In genomic region chr19:41356984-41357739, GRCh38 we compare ENCODE assay signal across 13 cellular contexts. TPM values are rescaled to one million over a fixed set of nuclear protein-coding genes. Genes with fewer than 3 reads are reported as not detected.
DNase-seq lines count a peak whose midpoint lies in the region; ATAC-seq and TF ChIP-seq lines count a peak whose summit lies in the region.
"Had no signal": no experiment of that assay in that cellular context is flagged by ENCODE, and none has a peak within 500 bp of the region (broad histone marks: within the 10 kb centered on the region; RNA-seq: fewer than 3 reads in every experiment).

No MANE protein-coding gene starts in this region.

- POLR2A ChIA-PET in activated CD4-positive, alpha-beta memory T cell treated with anti-CD3 and anti-CD28 coated beads for 36 hours (lab: Charles Lee): interaction anchor here (0.6 to 1.4 kb wide), 3 partner anchors 9 to 42 kb away, joined by 3 to 4 read pairs (median 4); no protein-coding TSS in a partner anchor

- H3K27me3 ChIP-seq in left ventricle myocardium inferior (ENCODE audit: low read depth) (peaks cover 10% of the 10 kb centered on the region), heart right ventricle (peaks cover 0 to 5% (median 0%) of the 10 kb centered on the region in 7 donors), thymus (ENCODE audit: control insufficient read depth, insufficient read depth) (no peaks in the 10 kb centered on the region), right cardiac atrium (ENCODE audit: control insufficient read depth, insufficient read depth) (no peaks in the 10 kb centered on the region)
- H3K27me3 ChIP-seq: vagina had no signal

- CTCF ChIA-PET in activated CD4-positive, alpha-beta memory T cell treated with anti-CD3 and anti-CD28 coated beads for 36 hours (lab: Charles Lee): interaction anchor here (1.2 kb wide), 1 partner anchor 30 kb away, joined by 3 read pairs; no protein-coding TSS in a partner anchor

- ATAC-seq in heart right ventricle (no peak), HG02973 (IDR thresholded peaks at IDR 0.05; ENCODE audit: unreplicated experiment) (no peak), right cardiac atrium (no peak)
- ATAC-seq: Panc1 had no signal

- H3K27ac ChIP-seq in left ventricle myocardium inferior (replicated peaks) (peak overlapping the region; percentile 27), heart right ventricle (peak overlapping the region in 1 of 10 donors; percentile 49), thymus (ENCODE audit: low read depth) (peak overlapping the region; percentile 84), right cardiac atrium (ENCODE audit: low read length) (no peak overlapping the region)
- H3K27ac ChIP-seq: vagina had no signal

- no peaks in the 10 kb centered on the region for H3K9me3 ChIP-seq in left ventricle myocardium inferior (replicated peaks)
- no peaks in the 10 kb centered on the region for H3K9me3 ChIP-seq in heart right ventricle
- no peaks in the 10 kb centered on the region for H3K9me3 ChIP-seq in thymus (ENCODE audit: control insufficient read depth)
- no peaks in the 10 kb centered on the region for H3K9me3 ChIP-seq in right cardiac atrium (ENCODE audit: control insufficient read depth, low read length)
- H3K9me3 ChIP-seq: vagina had no signal

- WGBS in heart right ventricle, 2 donors: 81 to 83% methylated on average over 11 of the region's 11 CpGs
- 64% methylated on average over 11 of the region's 11 CpGs for WGBS in thymus
- 71% methylated on average over 11 of the region's 11 CpGs for WGBS in right cardiac atrium

- no peaks in the 10 kb centered on the region for H3K36me3 ChIP-seq in left ventricle myocardium inferior
- peaks cover 0 to 6% (median 0%) of the 10 kb centered on the region in 9 donors for H3K36me3 ChIP-seq in heart right ventricle
- peaks cover 12% of the 10 kb centered on the region for H3K36me3 ChIP-seq in thymus (ENCODE audit: control insufficient read depth, insufficient read depth)
- H3K36me3 ChIP-seq: vagina had no signal

- no peak overlapping the region for H3K4me3 ChIP-seq in left ventricle myocardium inferior
- no peak overlapping the region for H3K4me3 ChIP-seq in heart right ventricle
- H3K4me3 ChIP-seq in thymus (ENCODE audit: low read length): no peak overlapping the region
- no peak overlapping the region for H3K4me3 ChIP-seq in right cardiac atrium (ENCODE audit: low read length)
- H3K4me3 ChIP-seq: vagina had no signal

- DNase-seq in left ventricle myocardium inferior (no peak), heart right ventricle (no peak), immature natural killer cell (no peak), GM19240 (ENCODE audit: insufficient read length, low spot score) (no peak), right cardiac atrium (no peak)
- DNase-seq in activated CD4-positive, alpha-beta memory T cell treated with anti-CD3 and anti-CD28 coated beads for 36 hours: peak; percentile 60
- DNase-seq: HCEC 1CT, NCI-H1105, NCI-H446 had no signal

- H3K27me3 Mint-ChIP-seq in activated CD4-positive, alpha-beta memory T cell treated with anti-CD3 and anti-CD28 coated beads for 36 hours: no peaks in the 10 kb centered on the region
- H3K27me3 Mint-ChIP-seq in immature natural killer cell (ENCODE audit: low read depth in 3 of 3): peaks cover 16 to 32% (median 19%) of the 10 kb centered on the region in 3 donors

- H3K4me1 Mint-ChIP-seq in activated CD4-positive, alpha-beta memory T cell treated with anti-CD3 and anti-CD28 coated beads for 36 hours (ENCODE audit: low read depth): peaks cover 40% of the 10 kb centered on the region
- H3K4me1 Mint-ChIP-seq in immature natural killer cell: peaks cover 34 to 42% of the 10 kb centered on the region in 2 donors

- peaks cover 6% of the 10 kb centered on the region for H3K36me3 Mint-ChIP-seq in activated CD4-positive, alpha-beta memory T cell treated with anti-CD3 and anti-CD28 coated beads for 36 hours
- no peaks in the 10 kb centered on the region for H3K36me3 Mint-ChIP-seq in immature natural killer cell

- H3K27ac Mint-ChIP-seq in activated CD4-positive, alpha-beta memory T cell treated with anti-CD3 and anti-CD28 coated beads for 36 hours: peak overlapping the region; percentile 86
- H3K27ac Mint-ChIP-seq in immature natural killer cell: peak overlapping the region in 4 of 6 donors; percentile 36 to 88 (median 48)

- no peaks in the 10 kb centered on the region for H3K9me3 Mint-ChIP-seq in activated CD4-positive, alpha-beta memory T cell treated with anti-CD3 and anti-CD28 coated beads for 36 hours
- peaks cover 0 to 2% (median 0%) of the 10 kb centered on the region in 6 donors for H3K9me3 Mint-ChIP-seq in immature natural killer cell

- H3K4me1 ChIP-seq in left ventricle myocardium inferior (peaks cover 41% of the 10 kb centered on the region), heart right ventricle (peaks cover 0 to 47% (median 20%) of the 10 kb centered on the region in 9 donors), thymus (ENCODE audit: control insufficient read depth, insufficient read depth, low read length) (peaks cover 6% of the 10 kb centered on the region), right cardiac atrium (ENCODE audit: control insufficient read depth, insufficient read depth, low read length) (no peaks in the 10 kb centered on the region)

- H3K4me3 Mint-ChIP-seq in activated CD4-positive, alpha-beta memory T cell treated with anti-CD3 and anti-CD28 coated beads for 36 hours: peak overlapping the region; percentile 31
- no peak overlapping the region for H3K4me3 Mint-ChIP-seq in immature natural killer cell

- TF ChIP-seq CTCF in left ventricle myocardium inferior (IDR thresholded peaks at IDR 0.05; ENCODE audit: borderline replicate concordance) (no peak), heart right ventricle (IDR thresholded peaks at IDR 0.05) (no peak)

- intact Hi-C loops in left ventricle myocardium inferior (cut with micrococcal nuclease) (no loop called here), heart right ventricle (cut with DNase I) (loop anchor here in 4 of 10 donors (5.0 to 10.0 kb wide), 4 partner anchors 35 to 78 kb away; partner anchors contain the start of gene DMAC2 (in 1 of the 4)), right cardiac atrium (cut with DNase I) (loop anchor here in 1 of 4 donors (5.0 to 10.0 kb wide), 2 partner anchors 35 to 78 kb away; partner anchors contain the start of gene DMAC2)
- intact Hi-C loops in activated CD4-positive, alpha-beta memory T cell treated with anti-CD3 and anti-CD28 coated beads for 36 hours (cut with micrococcal nuclease): no loop called here

RNA-seq across cellular contexts. Expression of gene TGFB1, which starts 3.4 kb away (rescaled TPM):
- total RNA-seq in left ventricle myocardium inferior (14.9 TPM), heart right ventricle (10 to 100 TPM in 8 of 10 donors, 1 to 10 TPM in 2; 9.7 to 44.9 (median 13.2) TPM), right cardiac atrium (10 to 100 TPM; 27.0 to 39.3 (median 33.3) TPM)
- polyA plus RNA-seq in heart right ventricle (10 to 100 TPM; 14.0 to 19.9 TPM), immature natural killer cell (100 to 1,000 TPM in 1 of 3 donors, 10 to 100 TPM in 2; 51.4 to 196 (median 66.4) TPM), thymus (24.8 TPM), right cardiac atrium (23.9 TPM)
- 100 to 1,000 TPM; 108 to 110 TPM for total RNA-seq in activated CD4-positive, alpha-beta memory T cell treated with anti-CD3 and anti-CD28 coated beads for 36 hours

RNA-seq across cellular contexts. Expression of gene B9D2, which starts 6.8 kb away (rescaled TPM):
- total RNA-seq in left ventricle myocardium inferior (2.5 TPM), heart right ventricle (1 to 10 TPM in 9 of 10 donors, under 1 TPM in 1; 1.00 to 5.8 (median 2.3) TPM), right cardiac atrium (1 to 10 TPM; 3.3 to 3.8 (median 3.5) TPM)
- polyA plus RNA-seq in heart right ventricle (10 to 100 TPM in 1 of 2 donors, 1 to 10 TPM in 1; 2.5 to 12.6 TPM), immature natural killer cell (10 to 100 TPM in 2 of 3 donors, 1 to 10 TPM in 1; 8.9 to 14.8 (median 14.7) TPM), thymus (9.0 TPM), right cardiac atrium (5.1 TPM)
- 1 to 10 TPM; 4.7 to 5.1 TPM for total RNA-seq in activated CD4-positive, alpha-beta memory T cell treated with anti-CD3 and anti-CD28 coated beads for 36 hours
- total RNA-seq: vagina had no signal

RNA-seq across cellular contexts. Expression of gene TMEM91, which starts 19.2 kb away (rescaled TPM):
- total RNA-seq in left ventricle myocardium inferior: 2.8 TPM
- total RNA-seq in heart right ventricle: 1 to 10 TPM; 1.2 to 4.7 (median 2.0) TPM
- polyA plus RNA-seq in heart right ventricle: 10 to 100 TPM in 1 of 2 donors, 1 to 10 TPM in 1; 3.8 to 11.3 TPM
- total RNA-seq in activated CD4-positive, alpha-beta memory T cell treated with anti-CD3 and anti-CD28 coated beads for 36 hours: 1 to 10 TPM; 4.5 to 4.6 TPM
- 1 to 10 TPM; 5.2 to 7.0 (median 6.1) TPM for polyA plus RNA-seq in immature natural killer cell
- polyA plus RNA-seq in thymus: 30.8 TPM
- 1 to 10 TPM; 4.6 to 6.7 (median 5.8) TPM for total RNA-seq in right cardiac atrium
- polyA plus RNA-seq in right cardiac atrium: 8.5 TPM

RNA-seq across cellular contexts. Expression of gene EXOSC5, which starts 40.0 kb away (rescaled TPM):
- total RNA-seq in left ventricle myocardium inferior (17.4 TPM), heart right ventricle (10 to 100 TPM; 10.6 to 17.8 (median 13.6) TPM), right cardiac atrium (10 to 100 TPM in 2 of 4 donors, 1 to 10 TPM in 2; 8.6 to 12.6 (median 10.8) TPM)
- polyA plus RNA-seq in heart right ventricle (10 to 100 TPM; 17.1 to 43.8 TPM), immature natural killer cell (10 to 100 TPM; 44.0 to 58.6 (median 50.3) TPM), thymus (20.3 TPM), right cardiac atrium (12.2 TPM)
- 10 to 100 TPM; 43.0 to 45.5 TPM for total RNA-seq in activated CD4-positive, alpha-beta memory T cell treated with anti-CD3 and anti-CD28 coated beads for 36 hours

RNA-seq across cellular contexts. Expression of gene BCKDHA, which starts 40.5 kb away (rescaled TPM):
- total RNA-seq in left ventricle myocardium inferior (51.0 TPM), heart right ventricle (10 to 100 TPM; 35.5 to 63.0 (median 42.5) TPM), right cardiac atrium (10 to 100 TPM; 21.0 to 36.1 (median 33.0) TPM)
- polyA plus RNA-seq in heart right ventricle (10 to 100 TPM; 19.5 to 74.6 TPM), immature natural killer cell (10 to 100 TPM; 70.8 to 76.9 (median 75.5) TPM), thymus (37.7 TPM), right cardiac atrium (50.4 TPM)
- total RNA-seq in activated CD4-positive, alpha-beta memory T cell treated with anti-CD3 and anti-CD28 coated beads for 36 hours: 10 to 100 TPM; 17.4 to 23.2 TPM
